In genomic region chr17:21613071-21613429, GRCh38 we compare ENCODE assay signal across 9 cellular contexts.
"Had no signal": no experiment of that assay in that cellular context is flagged by ENCODE, and none has a peak within 500 bp of the region (broad histone marks: within the 10 kb centered on the region; RNA-seq: fewer than 3 reads in every experiment).

No MANE protein-coding gene starts in this region.

- H3K4me3 ChIP-seq: GM23248, HAP-1 had no signal

- H3K36me3 ChIP-seq: HAP-1 had no signal

- H3K9ac ChIP-seq: GM23248 had no signal

- H2AFZ ChIP-seq: GM23248 had no signal

- ATAC-seq: HCT116, HepG2 had no signal

- H3K4me1 ChIP-seq: HAP-1 had no signal

- H3K27ac ChIP-seq: GM23248, HL-60 had no signal

- H3K9me3 ChIP-seq: HAP-1 had no signal

- FAIRE-seq: HepG2 had no signal

- DNase-seq: GM23248, GOT3, H7, HFFc6, KG1 had no signal
